ENCODE assay signal across 23 cellular contexts in the genomic region with DNA sequence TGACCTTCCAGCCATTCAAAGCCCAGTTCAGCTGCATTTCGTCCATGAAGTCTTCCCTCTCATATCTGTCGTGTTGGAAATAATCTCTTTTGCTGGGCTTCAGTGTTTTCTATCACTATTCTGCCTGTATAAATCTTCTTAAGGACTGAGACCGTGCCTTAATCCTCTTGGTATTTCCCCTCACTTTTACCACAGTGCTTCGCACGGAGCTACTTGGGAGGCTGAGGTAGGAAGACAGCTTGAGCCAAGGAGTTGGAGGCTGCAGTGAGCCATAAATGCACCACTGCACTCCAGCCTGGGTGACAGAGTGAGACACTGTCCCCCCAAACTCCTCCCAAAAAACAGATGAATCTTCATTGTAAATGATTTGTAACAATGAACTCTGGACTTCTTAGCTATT.
"Had no signal": no experiment of that assay in that cellular context is flagged by ENCODE, and none has a peak within 500 bp of the region (broad histone marks: within the 10 kb centered on the region; RNA-seq: fewer than 3 reads in every experiment).

No MANE protein-coding gene starts in this region.

- DNase-seq: activated CD4-positive, alpha-beta T cell treated with anti-CD3 and anti-CD28 coated beads for 1 hour; activated CD4-positive, alpha-beta T cell treated with anti-CD3 and anti-CD28 coated beads, Interleukin-2, amount 50 U/mL, for 4 hours; activated CD8-positive, alpha-beta memory T cell treated with anti-CD3 and anti-CD28 coated beads, Interleukin-2, amount 10 ng/mL, durations not matched to agents 7 days and 5 days; activated effector memory CD4-positive, alpha-beta T cell treated with anti-CD3 and anti-CD28 coated beads, Interleukin-2, amount 50 U/mL, for 16 hours; activated T-cell treated with anti-CD3 and anti-CD28 coated beads, Interleukin-2, amount 50 U/mL, for 4 hours; amygdala; body of pancreas; caudate nucleus; colonic mucosa; esophagus squamous epithelium; foreskin melanocyte; head of caudate nucleus; left colon; natural killer cell; occipital lobe; right cardiac atrium; T-helper 1 cell; T1000; trophoblast cell had no signal

- H3K9me3 ChIP-seq: body of pancreas, colonic mucosa, esophagus squamous epithelium, suprapubic skin had no signal

- H3K27ac ChIP-seq: body of pancreas, colonic mucosa, esophagus squamous epithelium, suprapubic skin had no signal

- FAIRE-seq: endothelial cell of umbilical vein had no signal

- H3K27me3 ChIP-seq: body of pancreas, colonic mucosa, esophagus squamous epithelium, suprapubic skin had no signal

- ATAC-seq: activated CD8-positive, alpha-beta memory T cell treated with anti-CD3 and anti-CD28 coated beads, Interleukin-2, amount 10 ng/mL, durations not matched to agents 7 days and 5 days; activated naive CD4-positive, alpha-beta T cell treated with anti-CD3 and anti-CD28 coated beads, Interleukin-2, amount 50 U/mL, for 72 hours; activated T-cell treated with anti-CD3 and anti-CD28 coated beads, Interleukin-2, amount 50 U/mL, for 4 hours; body of pancreas; left colon; natural killer cell; right cardiac atrium had no signal

- H3K4me3 ChIP-seq: body of pancreas, colonic mucosa, esophagus squamous epithelium, lung, suprapubic skin had no signal

- H3K36me3 ChIP-seq: colonic mucosa, esophagus squamous epithelium, suprapubic skin had no signal

- H3K4me1 ChIP-seq: colonic mucosa, esophagus squamous epithelium, suprapubic skin had no signal
